1 cellular context compared by ENCODE assay signal in genomic region chr11:11841121-11841604, GRCh38.
TF ChIP-seq lines count a peak whose summit lies in the region.

No MANE protein-coding gene starts in this region.

TF ChIP-seq in GM12878, 131 proteins besides CTCF, POLR2A, EP300 and RAD21 (continued from another document):
- TF ChIP-seq MEF2B (IDR thresholded peaks at IDR 0.05; ENCODE audit: partially characterized antibody, poor library complexity, severe bottlenecking) (no peak), E4F1 (IDR thresholded peaks at IDR 0.05; ENCODE audit: borderline replicate concordance, partially characterized antibody) (no peak)
- TF ChIP-seq, protein P1, sequence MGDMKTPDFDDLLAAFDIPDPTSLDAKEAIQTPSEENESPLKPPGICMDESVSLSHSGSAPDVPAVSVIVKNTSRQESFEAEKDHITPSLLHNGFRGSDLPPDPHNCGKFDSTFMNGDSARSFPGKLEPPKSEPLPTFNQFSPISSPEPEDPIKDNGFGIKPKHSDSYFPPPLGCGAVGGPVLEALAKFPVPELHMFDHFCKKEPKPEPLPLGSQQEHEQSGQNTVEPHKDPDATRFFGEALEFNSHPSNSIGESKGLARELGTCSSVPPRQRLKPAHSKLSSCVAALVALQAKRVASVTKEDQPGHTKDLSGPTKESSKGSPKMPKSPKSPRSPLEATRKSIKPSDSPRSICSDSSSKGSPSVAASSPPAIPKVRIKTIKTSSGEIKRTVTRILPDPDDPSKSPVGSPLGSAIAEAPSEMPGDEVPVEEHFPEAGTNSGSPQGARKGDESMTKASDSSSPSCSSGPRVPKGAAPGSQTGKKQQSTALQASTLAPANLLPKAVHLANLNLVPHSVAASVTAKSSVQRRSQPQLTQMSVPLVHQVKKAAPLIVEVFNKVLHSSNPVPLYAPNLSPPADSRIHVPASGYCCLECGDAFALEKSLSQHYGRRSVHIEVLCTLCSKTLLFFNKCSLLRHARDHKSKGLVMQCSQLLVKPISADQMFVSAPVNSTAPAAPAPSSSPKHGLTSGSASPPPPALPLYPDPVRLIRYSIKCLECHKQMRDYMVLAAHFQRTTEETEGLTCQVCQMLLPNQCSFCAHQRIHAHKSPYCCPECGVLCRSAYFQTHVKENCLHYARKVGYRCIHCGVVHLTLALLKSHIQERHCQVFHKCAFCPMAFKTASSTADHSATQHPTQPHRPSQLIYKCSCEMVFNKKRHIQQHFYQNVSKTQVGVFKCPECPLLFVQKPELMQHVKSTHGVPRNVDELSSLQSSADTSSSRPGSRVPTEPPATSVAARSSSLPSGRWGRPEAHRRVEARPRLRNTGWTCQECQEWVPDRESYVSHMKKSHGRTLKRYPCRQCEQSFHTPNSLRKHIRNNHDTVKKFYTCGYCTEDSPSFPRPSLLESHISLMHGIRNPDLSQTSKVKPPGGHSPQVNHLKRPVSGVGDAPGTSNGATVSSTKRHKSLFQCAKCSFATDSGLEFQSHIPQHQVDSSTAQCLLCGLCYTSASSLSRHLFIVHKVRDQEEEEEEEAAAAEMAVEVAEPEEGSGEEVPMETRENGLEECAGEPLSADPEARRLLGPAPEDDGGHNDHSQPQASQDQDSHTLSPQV (IDR thresholded peaks at IDR 0.05), result no peak
